Comparison of ENCODE assay signal across 9 cellular contexts in genomic region chr10:104253576-104254410, GRCh38. TPM values are rescaled to one million over a fixed set of nuclear protein-coding genes. Genes with fewer than 3 reads are reported as not detected.
A peak's percentile ranks its signal among the peaks of the same experiment; 100 is the strongest.
DNase-seq lines count a peak whose midpoint lies in the region; ATAC-seq and TF ChIP-seq lines count a peak whose summit lies in the region.
"Had no signal": no experiment of that assay in that cellular context is flagged by ENCODE, and none has a peak within 500 bp of the region (broad histone marks: within the 10 kb centered on the region; RNA-seq: fewer than 3 reads in every experiment).

No MANE protein-coding gene starts in this region.

- no peak overlapping the region for H3K27ac ChIP-seq in PC-9
- no peak overlapping the region for H3K27ac ChIP-seq in trophoblast cell (ENCODE audit: low read depth, low read length)

- H3K27me3 ChIP-seq in PC-9 (ENCODE audit: insufficient read depth, low read depth) = no peaks in the 10 kb centered on the region
- H3K27me3 ChIP-seq in trophoblast cell (ENCODE audit: insufficient read depth, low read length) = no peaks in the 10 kb centered on the region

- no peak overlapping the region for H3K18ac ChIP-seq in trophoblast cell (ENCODE audit: low read length)

- BruUV-seq in PC-9 (replicated peaks; lab: Mats Ljungman, UMichigan) = no TSS peak

- peaks cover 8% of the 10 kb centered on the region for H3K79me1 ChIP-seq in trophoblast cell (ENCODE audit: low read length)

- CTCF ChIA-PET in PC-9 (lab: Charles Lee) = interaction anchor here (0.6 kb wide), 1 partner anchor 121 kb away, joined by 4 read pairs; no protein-coding TSS in a partner anchor

- H3K14ac ChIP-seq in trophoblast cell (ENCODE audit: low read length) = no peak overlapping the region

- peak overlapping the region; percentile 86; the same call in 1 of the 2 replicates for H2AFZ ChIP-seq in PC-9
- peak overlapping the region; percentile 93 for H2AFZ ChIP-seq in trophoblast cell (ENCODE audit: insufficient read depth, low read length, poor library complexity)

- peaks cover 14% of the 10 kb centered on the region for H3F3A ChIP-seq in PC-9 (ENCODE audit: insufficient read depth, low read depth)

- H3K9me2 ChIP-seq in PC-9 (ENCODE audit: insufficient read depth) = no peaks in the 10 kb centered on the region

- POLR2A ChIA-PET in PC-9 (lab: Charles Lee; ENCODE audit: unreplicated experiment) = no interaction called here

- intact Hi-C loops in PC-9 (cut with micrococcal nuclease; ENCODE audit: unreplicated experiment) = loop anchor here (2.0 kb wide), 1 partner anchor 21 kb away; the partner anchor contains the start of gene CFAP43

- no peak overlapping the region for H2BK5ac ChIP-seq in trophoblast cell (ENCODE audit: low read depth, low read length, poor library complexity)

- no peak overlapping the region for H2AK5ac ChIP-seq in trophoblast cell (ENCODE audit: low read length)

- peak overlapping the region; percentile 76 for H3K4me2 ChIP-seq in PC-9
- peak overlapping the region; percentile 63 for H3K4me2 ChIP-seq in trophoblast cell (ENCODE audit: low read length)

- H4K91ac ChIP-seq in trophoblast cell (ENCODE audit: low read depth, low read length) = peak overlapping the region; percentile 76

- H3K4me1 ChIP-seq in PC-9 (replicated peaks; ENCODE audit: insufficient read depth) = peaks cover 30% of the 10 kb centered on the region
- H3K4me1 ChIP-seq in trophoblast cell (ENCODE audit: control insufficient read depth in 1 of 2, insufficient read depth in 2 of 2, low read length in 2 of 2) = peaks cover 0 to 6% of the 10 kb centered on the region in 2 experiments

- no peak overlapping the region for H3K23ac ChIP-seq in trophoblast cell (ENCODE audit: low read length)

- H4K20me1 ChIP-seq in PC-9 (ENCODE audit: insufficient read depth) = no peaks in the 10 kb centered on the region

- H3K4ac ChIP-seq in trophoblast cell (ENCODE audit: low read depth, low read length) = no peak overlapping the region

- no peak overlapping the region for H2BK12ac ChIP-seq in trophoblast cell (ENCODE audit: low read length)

- H2BK120ac ChIP-seq in trophoblast cell (ENCODE audit: insufficient read depth, low read length, poor library complexity) = peak overlapping the region; percentile 52

- no peaks in the 10 kb centered on the region for H3K9me3 ChIP-seq in PC-9 (ENCODE audit: insufficient read depth, low read depth)
- H3K9me3 ChIP-seq in trophoblast cell (ENCODE audit: insufficient read depth, low read depth, low read length) = no peaks in the 10 kb centered on the region

- no CpG with 5 or more reads among the region's 10 CpGs for WGBS in trophoblast cell (ENCODE audit: extremely low coverage, insufficient coverage, insufficient read length)

- DNase-seq in EH (ENCODE audit: low read depth) = peak; percentile 61
- no peak for DNase-seq in PC-9
- DNase-seq in epithelial cell of esophagus (ENCODE audit: low read depth) = no peak
- DNase-seq in trophoblast cell = peak; percentile 18 to 55
- no peak for DNase-seq in NCI-H1417 (lab: John Stamatoyannopoulos, UW)
- DNase-seq in stimulated activated CD4-positive, alpha-beta T cell treated with anti-CD3 and anti-CD28 coated beads, Interleukin-4, amount 100 ng/mL, for 1 hour = no peak
- DNase-seq in NCI-H524 (lab: John Stamatoyannopoulos, UW) = no peak
- DNase-seq: GOT3 had no signal

- H4K8ac ChIP-seq in trophoblast cell (ENCODE audit: low read depth, low read length) = peak overlapping the region; percentile 86

- H3K9ac ChIP-seq in trophoblast cell (ENCODE audit: low read length) = no peak overlapping the region

- H3K79me2 ChIP-seq in PC-9 (ENCODE audit: low read depth) (peaks cover 39% of the 10 kb centered on the region), trophoblast cell (ENCODE audit: control insufficient read depth, insufficient read depth, low read length, poor library complexity) (peaks cover 7% of the 10 kb centered on the region)

- TF ChIP-seq CTCF in PC-9 (conservative IDR thresholded peaks at IDR 0.05) (no peak), epithelial cell of esophagus (IDR thresholded peaks at IDR 0.05; ENCODE audit: insufficient read depth, low read depth, low read length, missing control alignments) (no peak)

- peak overlapping the region; percentile 83; the same call in 1 of the 2 replicates for H3K4me3 ChIP-seq in PC-9
- peak overlapping the region; percentile 71 for H3K4me3 ChIP-seq in epithelial cell of esophagus (ENCODE audit: low read length)
- H3K4me3 ChIP-seq in trophoblast cell (ENCODE audit: low read depth, low read length) = no peak overlapping the region

- peaks cover 13% of the 10 kb centered on the region; the same call in 1 of the 2 replicates for H3K36me3 ChIP-seq in PC-9 (ENCODE audit: low read depth)
- peaks cover 3 to 7% of the 10 kb centered on the region in 2 experiments for H3K36me3 ChIP-seq in trophoblast cell (ENCODE audit: control insufficient read depth in 1 of 2, insufficient read depth in 2 of 2, low read length in 2 of 2)

- ATAC-seq in HG02973 (IDR thresholded peaks at IDR 0.05; ENCODE audit: unreplicated experiment) = no peak

- H4K12ac ChIP-seq in trophoblast cell (ENCODE audit: low read depth, low read length) = peak overlapping the region; percentile 78

RNA-seq across cellular contexts. Expression of gene GSTO1, which starts 0.9 kb away (rescaled TPM):
- total RNA-seq in PC-9 (2021) = 71.0 and 77.3 TPM in 2 replicates
- 84.3 and 85.5 TPM in 2 replicates for polyA plus RNA-seq in trophoblast cell (2013)

RNA-seq across cellular contexts. Expression of gene GSTO2, which starts 15.2 kb away (rescaled TPM):
- 3.3 and 4.3 TPM in 2 replicates for total RNA-seq in PC-9 (2021)
- 1.3 TPM in 2 replicates for polyA plus RNA-seq in trophoblast cell (2013)

RNA-seq across cellular contexts. Expression of gene CFAP43, which starts 21.6 kb away (rescaled TPM):
- total RNA-seq in PC-9 (2021) = 6.0 and 7.1 TPM in 2 replicates
- polyA plus RNA-seq in trophoblast cell (2013) = 0.64 and 0.88 TPM in 2 replicates

Comparison
In these comparisons a context has a peak if more than half of its experiments do, and no peak if none do; other contexts are left out.
1. DNase-seq: peak in EH (single experiment) and trophoblast cell (2 of 2); none in PC-9 (0 of 2), epithelial cell of esophagus (single experiment), NCI-H1417 (0 of 3), stimulated activated CD4-positive, alpha-beta T cell treated with anti-CD3 and anti-CD28 coated beads, Interleukin-4, amount 100 ng/mL, for 1 hour (single experiment) and NCI-H524 (0 of 2).